Comparison of ENCODE assay signal across 1 cellular context in genomic region chr18:62325806-62326645, GRCh38.
TF ChIP-seq lines count a peak whose summit lies in the region.

No MANE protein-coding gene starts in this region.

TF ChIP-seq in HepG2, 621 proteins besides CTCF, POLR2A, EP300 and RAD21 (continued from another document):
- TF ChIP-seq, protein P1, sequence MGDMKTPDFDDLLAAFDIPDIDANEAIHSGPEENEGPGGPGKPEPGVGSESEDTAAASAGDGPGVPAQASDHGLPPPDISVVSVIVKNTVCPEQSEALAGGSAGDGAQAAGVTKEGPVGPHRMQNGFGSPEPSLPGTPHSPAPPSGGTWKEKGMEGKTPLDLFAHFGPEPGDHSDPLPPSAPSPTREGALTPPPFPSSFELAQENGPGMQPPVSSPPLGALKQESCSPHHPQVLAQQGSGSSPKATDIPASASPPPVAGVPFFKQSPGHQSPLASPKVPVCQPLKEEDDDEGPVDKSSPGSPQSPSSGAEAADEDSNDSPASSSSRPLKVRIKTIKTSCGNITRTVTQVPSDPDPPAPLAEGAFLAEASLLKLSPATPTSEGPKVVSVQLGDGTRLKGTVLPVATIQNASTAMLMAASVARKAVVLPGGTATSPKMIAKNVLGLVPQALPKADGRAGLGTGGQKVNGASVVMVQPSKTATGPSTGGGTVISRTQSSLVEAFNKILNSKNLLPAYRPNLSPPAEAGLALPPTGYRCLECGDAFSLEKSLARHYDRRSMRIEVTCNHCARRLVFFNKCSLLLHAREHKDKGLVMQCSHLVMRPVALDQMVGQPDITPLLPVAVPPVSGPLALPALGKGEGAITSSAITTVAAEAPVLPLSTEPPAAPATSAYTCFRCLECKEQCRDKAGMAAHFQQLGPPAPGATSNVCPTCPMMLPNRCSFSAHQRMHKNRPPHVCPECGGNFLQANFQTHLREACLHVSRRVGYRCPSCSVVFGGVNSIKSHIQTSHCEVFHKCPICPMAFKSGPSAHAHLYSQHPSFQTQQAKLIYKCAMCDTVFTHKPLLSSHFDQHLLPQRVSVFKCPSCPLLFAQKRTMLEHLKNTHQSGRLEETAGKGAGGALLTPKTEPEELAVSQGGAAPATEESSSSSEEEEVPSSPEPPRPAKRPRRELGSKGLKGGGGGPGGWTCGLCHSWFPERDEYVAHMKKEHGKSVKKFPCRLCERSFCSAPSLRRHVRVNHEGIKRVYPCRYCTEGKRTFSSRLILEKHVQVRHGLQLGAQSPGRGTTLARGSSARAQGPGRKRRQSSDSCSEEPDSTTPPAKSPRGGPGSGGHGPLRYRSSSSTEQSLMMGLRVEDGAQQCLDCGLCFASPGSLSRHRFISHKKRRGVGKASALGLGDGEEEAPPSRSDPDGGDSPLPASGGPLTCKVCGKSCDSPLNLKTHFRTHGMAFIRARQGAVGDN (CRISPR knock-in tag; IDR thresholded peaks at IDR 0.05), result peak; percentile 66; the same call in 1 of the 2 replicates
- TF ChIP-seq FOXM1 (CRISPR knock-in tag; IDR thresholded peaks at IDR 0.05), result no peak
- TF ChIP-seq, protein P2, sequence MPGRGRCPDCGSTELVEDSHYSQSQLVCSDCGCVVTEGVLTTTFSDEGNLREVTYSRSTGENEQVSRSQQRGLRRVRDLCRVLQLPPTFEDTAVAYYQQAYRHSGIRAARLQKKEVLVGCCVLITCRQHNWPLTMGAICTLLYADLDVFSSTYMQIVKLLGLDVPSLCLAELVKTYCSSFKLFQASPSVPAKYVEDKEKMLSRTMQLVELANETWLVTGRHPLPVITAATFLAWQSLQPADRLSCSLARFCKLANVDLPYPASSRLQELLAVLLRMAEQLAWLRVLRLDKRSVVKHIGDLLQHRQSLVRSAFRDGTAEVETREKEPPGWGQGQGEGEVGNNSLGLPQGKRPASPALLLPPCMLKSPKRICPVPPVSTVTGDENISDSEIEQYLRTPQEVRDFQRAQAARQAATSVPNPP (CRISPR knock-in tag; IDR thresholded peaks at IDR 0.05), result 0 out of 2 replicates have a peak, but pooled peaks have one; percentile 40
- TF ChIP-seq ZSCAN31 (CRISPR knock-in tag; IDR thresholded peaks at IDR 0.05; ENCODE audit: low read depth), result peak; percentile 49; the same call in 1 of the 2 replicates
- no peak for TF ChIP-seq SMAD3 (CRISPR knock-in tag; IDR thresholded peaks at IDR 0.05)
- no peak for TF ChIP-seq ZNF468 (CRISPR knock-in tag; IDR thresholded peaks at IDR 0.05)
- no peak for TF ChIP-seq SMYD3 (CRISPR knock-in tag; IDR thresholded peaks at IDR 0.05)
- TF ChIP-seq ZNF773 (CRISPR knock-in tag; IDR thresholded peaks at IDR 0.05; ENCODE audit: borderline replicate concordance), result 0 out of 2 replicates have a peak, but pooled peaks have one; percentile 44
- no peak for TF ChIP-seq ZNF20 (CRISPR knock-in tag; IDR thresholded peaks at IDR 0.05)
- no peak for TF ChIP-seq RELA (CRISPR knock-in tag; IDR thresholded peaks at IDR 0.05)
- no peak for TF ChIP-seq EHMT2 (IDR thresholded peaks at IDR 0.05; ENCODE audit: borderline replicate concordance, low read depth, low read length)
- TF ChIP-seq MAZ (IDR thresholded peaks at IDR 0.05; ENCODE audit: borderline replicate concordance, low read depth, low read length), result no peak
- TF ChIP-seq MAZ (CRISPR knock-in tag; IDR thresholded peaks at IDR 0.05; ENCODE audit: low read depth), result no peak
- no peak for TF ChIP-seq GABPA (IDR thresholded peaks at IDR 0.05; ENCODE audit: low read depth, low read length)
- TF ChIP-seq GABPA (CRISPR knock-in tag; IDR thresholded peaks at IDR 0.05; ENCODE audit: low read depth), result no peak
- no peak for TF ChIP-seq PBX2 (CRISPR knock-in tag; IDR thresholded peaks at IDR 0.05)
- no peak for TF ChIP-seq CC2D1A (CRISPR knock-in tag; IDR thresholded peaks at IDR 0.05)
- no peak for TF ChIP-seq TBL1XR1 (IDR thresholded peaks at IDR 0.05; ENCODE audit: borderline replicate concordance, low read length, partially characterized antibody)
- no peak for TF ChIP-seq TCF7L2 (IDR thresholded peaks at IDR 0.05; ENCODE audit: low read depth, low read length)
- TF ChIP-seq, protein P3, sequence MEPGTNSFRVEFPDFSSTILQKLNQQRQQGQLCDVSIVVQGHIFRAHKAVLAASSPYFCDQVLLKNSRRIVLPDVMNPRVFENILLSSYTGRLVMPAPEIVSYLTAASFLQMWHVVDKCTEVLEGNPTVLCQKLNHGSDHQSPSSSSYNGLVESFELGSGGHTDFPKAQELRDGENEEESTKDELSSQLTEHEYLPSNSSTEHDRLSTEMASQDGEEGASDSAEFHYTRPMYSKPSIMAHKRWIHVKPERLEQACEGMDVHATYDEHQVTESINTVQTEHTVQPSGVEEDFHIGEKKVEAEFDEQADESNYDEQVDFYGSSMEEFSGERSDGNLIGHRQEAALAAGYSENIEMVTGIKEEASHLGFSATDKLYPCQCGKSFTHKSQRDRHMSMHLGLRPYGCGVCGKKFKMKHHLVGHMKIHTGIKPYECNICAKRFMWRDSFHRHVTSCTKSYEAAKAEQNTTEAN (CRISPR knock-in tag; conservative IDR thresholded peaks at IDR 0.05), result no peak
- no peak for TF ChIP-seq IKZF5 (CRISPR knock-in tag; IDR thresholded peaks at IDR 0.05)
- no peak for TF ChIP-seq ZNF660 (CRISPR knock-in tag; IDR thresholded peaks at IDR 0.05; ENCODE audit: borderline replicate concordance, low read depth)
- TF ChIP-seq TRIM22 (IDR thresholded peaks at IDR 0.05), result no peak
- peak in 1 of 2 experiments; percentile 44; a peak in 1 of 4 replicates for TF ChIP-seq HMGXB4 (CRISPR knock-in tag; IDR thresholded peaks at IDR 0.05; ENCODE audit: borderline replicate concordance in 1 of 2, low read depth in 1 of 2)
- TF ChIP-seq KDM6A (CRISPR knock-in tag; IDR thresholded peaks at IDR 0.05; ENCODE audit: low read depth), result no peak
- TF ChIP-seq HNF1B (CRISPR knock-in tag; IDR thresholded peaks at IDR 0.05), result no peak
- TF ChIP-seq ZFP1 (CRISPR knock-in tag; IDR thresholded peaks at IDR 0.05), result no peak
- no peak for TF ChIP-seq SOX6 (IDR thresholded peaks at IDR 0.05)
- TF ChIP-seq SOX6 (CRISPR knock-in tag; IDR thresholded peaks at IDR 0.05), result no peak
- TF ChIP-seq YEATS2 (CRISPR knock-in tag; IDR thresholded peaks at IDR 0.05; ENCODE audit: borderline replicate concordance), result no peak
- no peak for TF ChIP-seq MIER2 (CRISPR knock-in tag; IDR thresholded peaks at IDR 0.05)
- no peak for TF ChIP-seq ZNF350 (CRISPR knock-in tag; IDR thresholded peaks at IDR 0.05; ENCODE audit: borderline replicate concordance, low read depth)
- TF ChIP-seq SNAPC2 (CRISPR knock-in tag; IDR thresholded peaks at IDR 0.05), result 0 out of 2 replicates have a peak, but pooled peaks have one; percentile 37
- no peak for TF ChIP-seq ATF7-NPFF (CRISPR knock-in tag; IDR thresholded peaks at IDR 0.05; ENCODE audit: low read depth)
- no peak for TF ChIP-seq ZNF513 (CRISPR knock-in tag; conservative IDR thresholded peaks at IDR 0.05)
- no peak for TF ChIP-seq RAD51 (IDR thresholded peaks at IDR 0.05; ENCODE audit: borderline replicate concordance)
- TF ChIP-seq ZNF597 (CRISPR knock-in tag; IDR thresholded peaks at IDR 0.05), result no peak
